ENCODE assay signal across 8 cellular contexts in genomic region chr2:109794074-109794737, GRCh38. TPM values are rescaled to one million over a fixed set of nuclear protein-coding genes. Genes with fewer than 3 reads are reported as not detected.
A peak's percentile ranks its signal among the peaks of the same experiment; 100 is the strongest.
DNase-seq lines count a peak whose midpoint lies in the region; ATAC-seq and TF ChIP-seq lines count a peak whose summit lies in the region.
"Not testable (repeated sequence)": the region's sequence is repeated elsewhere in the genome, so short reads cannot be mapped to it uniquely, and the experiment has no call there.

RGPD5 (plus strand) TSS chr2:109794305; CDS start chr2:109794466, 161 bp downstream.

- intact Hi-C loops in T-helper 2 cell treated with Interferon-gamma antibody and Interleukin-4, amounts not matched to agents 100 ng/mL and 5 ng/mL, for 36 hours (cut with micrococcal nuclease); posterior vena cava (cut with DNase I); vagina (cut with DNase I): not testable (repeated sequence)

- not testable (repeated sequence) for H3K9me3 ChIP-seq in hepatocyte (ENCODE audit: low read depth); vagina

- ATAC-seq in GM19324 (IDR thresholded peaks at IDR 0.05; ENCODE audit: low FRiP score, unreplicated experiment) (peak; percentile 96), HG02571 (IDR thresholded peaks at IDR 0.05; ENCODE audit: unreplicated experiment) (peak; percentile 97), HG03280 (IDR thresholded peaks at IDR 0.05; ENCODE audit: unreplicated experiment) (peak; percentile 97)

- H3K4me3 Mint-ChIP-seq in chondrocyte (ENCODE audit: unreplicated experiment), result not testable (repeated sequence)

- no CpG with 5 or more reads among the region's 77 CpGs for WGBS in hepatocyte (ENCODE audit: low lambda C conversion rate, missing lambda C conversion rate)

- TF ChIP-seq CTCF in chondrocyte (IDR thresholded peaks at IDR 0.05); hepatocyte (IDR thresholded peaks at IDR 0.05; ENCODE audit: poor library complexity); vagina (IDR thresholded peaks at IDR 0.05): not testable (repeated sequence)

- H3K27me3 ChIP-seq in hepatocyte, vagina: not testable (repeated sequence)

- DNase-seq in chondrocyte (ENCODE audit: low spot score); hepatocyte (ENCODE audit: low spot score); posterior vena cava (ENCODE audit: low spot score); vagina (ENCODE audit: extremely low spot score in 2 of 2): not testable (repeated sequence)

- H3K9me3 Mint-ChIP-seq in chondrocyte (ENCODE audit: low read depth), result not testable (repeated sequence)

- H3K4me2 ChIP-seq in hepatocyte, result not testable (repeated sequence)

- not testable (repeated sequence) for H3K4me3 ChIP-seq in hepatocyte, vagina

- not testable (repeated sequence) for H3K27ac Mint-ChIP-seq in chondrocyte (ENCODE audit: unreplicated experiment)

- not testable (repeated sequence) for H3K36me3 ChIP-seq in hepatocyte (replicated peaks; ENCODE audit: insufficient read depth, low read depth); vagina

- H3K9me2 ChIP-seq in hepatocyte (replicated peaks; ENCODE audit: insufficient read depth), result not testable (repeated sequence)

- H3K4me1 Mint-ChIP-seq in chondrocyte (ENCODE audit: low read depth), result not testable (repeated sequence)

- H3K36me3 Mint-ChIP-seq in chondrocyte (ENCODE audit: low read depth), result not testable (repeated sequence)

- not testable (repeated sequence) for H3K79me2 ChIP-seq in hepatocyte

- H3K27ac ChIP-seq in hepatocyte, vagina: not testable (repeated sequence)

- not testable (repeated sequence) for H3K4me1 ChIP-seq in hepatocyte (ENCODE audit: insufficient read depth); vagina

- not testable (repeated sequence) for H3K27me3 Mint-ChIP-seq in chondrocyte (ENCODE audit: low read depth)

- not testable (repeated sequence) for TF ChIP-seq POLR2A in vagina (IDR thresholded peaks at IDR 0.05)

- not testable (repeated sequence) for H2AFZ ChIP-seq in hepatocyte

- H4K20me1 ChIP-seq in hepatocyte (ENCODE audit: insufficient read depth, poor library complexity, severe bottlenecking), result not testable (repeated sequence)

RNA-seq across cellular contexts. Expression of gene RGPD5, which starts in this region (rescaled TPM):
- total RNA-seq in T-helper 2 cell treated with Interferon-gamma antibody and Interleukin-4, amounts not matched to agents 100 ng/mL and 5 ng/mL, for 36 hours, result 14.0 and 15.2 TPM in 2 replicates
- total RNA-seq in chondrocyte (31.4 to 51.9 TPM (median 35.8 TPM) in 3 replicates), hepatocyte (17.7 and 46.3 TPM in 2 replicates), posterior vena cava (10 to 100 TPM; 53.6 to 81.6 TPM), vagina (40.0 TPM)
- polyA plus RNA-seq in hepatocyte, result 11.6 and 14.1 TPM in 2 replicates
